Comparison of ENCODE assay signal across 1 cellular context in genomic region chr15:37372064-37372463, GRCh38.
TF ChIP-seq lines count a peak whose summit lies in the region.

No MANE protein-coding gene starts in this region.

TF ChIP-seq in SK-N-SH treated with all-trans-retinoic acid at 6 μM for 48 hours, 23 proteins besides CTCF, POLR2A, EP300 and RAD21 (continued from another document):
- no peak for TF ChIP-seq CREB5 (CRISPR knock-in tag; IDR thresholded peaks at IDR 0.05; ENCODE audit: low read depth)
- no peak for TF ChIP-seq OSR1 (CRISPR knock-in tag; IDR thresholded peaks at IDR 0.05)
- TF ChIP-seq ZNF70 (CRISPR knock-in tag; IDR thresholded peaks at IDR 0.05) = no peak
- no peak for TF ChIP-seq ISL1 (CRISPR knock-in tag; IDR thresholded peaks at IDR 0.05)
TF ChIP-seq in SK-N-SH treated with all-trans-retinoic acid at 6 μM for 48 hours: peak in this region for 0.
